Comparison of ENCODE assay signal across 16 cellular contexts in genomic region chr12:130418261-130418660, GRCh38.
DNase-seq lines count a peak whose midpoint lies in the region; ATAC-seq and TF ChIP-seq lines count a peak whose summit lies in the region.
"Had no signal": no experiment of that assay in that cellular context is flagged by ENCODE, and none has a peak within 500 bp of the region (broad histone marks: within the 10 kb centered on the region; RNA-seq: fewer than 3 reads in every experiment).

No MANE protein-coding gene starts in this region.

- H2BK5ac ChIP-seq in IMR-90 (ENCODE audit: low read depth, low read length, poor library complexity, severe bottlenecking), result no peak overlapping the region

- no peak overlapping the region for H2BK120ac ChIP-seq in IMR-90 (ENCODE audit: low read depth, low read length)

- H3K27ac ChIP-seq in IMR-90 (ENCODE audit: insufficient read depth, low read length), result no peak overlapping the region
- H3K27ac ChIP-seq: BLaER1 treated with 17β-estradiol and CSF1 and Interleukin-3, amounts not matched to agents 10 nM and 100 nM; GM23248 had no signal

- H3K4ac ChIP-seq in IMR-90 (ENCODE audit: low read depth, low read length), result no peak overlapping the region

- H3K36me3 ChIP-seq in IMR-90 (ENCODE audit: control insufficient read depth, insufficient read depth, low read length), result no peaks in the 10 kb centered on the region
- H3K36me3 ChIP-seq: BLaER1 treated with 17β-estradiol and CSF1 and Interleukin-3, amounts not matched to agents 10 nM and 100 nM; HAP-1 had no signal

- H3K9me3 ChIP-seq in IMR-90 (ENCODE audit: control insufficient read depth, insufficient read depth, low read length), result peaks cover 25% of the 10 kb centered on the region
- H3K9me3 ChIP-seq: BLaER1 treated with 17β-estradiol and CSF1 and Interleukin-3, amounts not matched to agents 10 nM and 100 nM; HAP-1 had no signal

- H3K18ac ChIP-seq in IMR-90 (ENCODE audit: low read depth, low read length), result no peak overlapping the region

- no peak overlapping the region for H3K27ac Mint-ChIP-seq in type B pancreatic cell
- H3K27ac Mint-ChIP-seq: B cell; CD8-positive, alpha-beta T cell had no signal

- H3K4me3 Mint-ChIP-seq in type B pancreatic cell, result no peak overlapping the region
- H3K4me3 Mint-ChIP-seq: B cell; CD8-positive, alpha-beta T cell had no signal

- H3K4me1 Mint-ChIP-seq in type B pancreatic cell (ENCODE audit: unreplicated experiment), result no peaks in the 10 kb centered on the region
- H3K4me1 Mint-ChIP-seq: B cell had no signal

- intact Hi-C loops in IMR-90 (cut with micrococcal nuclease), result no loop called here

- POLR2A ChIA-PET in IMR-90 (lab: Charles Lee; ENCODE audit: unreplicated experiment), result no interaction called here

- H3K79me1 ChIP-seq in IMR-90 (ENCODE audit: low read depth in 1 of 2, low read length in 2 of 2), result no peaks in the 10 kb centered on the region

- dilution Hi-C loops in IMR-90 (cut with HindIII; ENCODE audit: low sequenced_read_pairs, unreplicated experiment), result no loop called here

- no CpG with 5 or more reads among the region's 4 CpGs for WGBS in IMR-90 (ENCODE audit: extremely low coverage in 2 of 2, insufficient read length in 1 of 2), 2 experiments

- BruUV-seq in IMR-90 (replicated peaks; lab: Mats Ljungman, UMichigan), result no TSS peak

- no peaks in the 10 kb centered on the region for H3K9me1 ChIP-seq in IMR-90 (ENCODE audit: insufficient read depth, low read length)

- H4K8ac ChIP-seq in IMR-90 (ENCODE audit: low read depth in 2 of 2, low read length in 2 of 2), result no peak overlapping the region

- no peak overlapping the region for H3K4me3 ChIP-seq in IMR-90 (ENCODE audit: insufficient read depth, low read depth, low read length)
- H3K4me3 ChIP-seq: BLaER1 treated with 17β-estradiol and CSF1 and Interleukin-3, amounts not matched to agents 10 nM and 100 nM; GM23248; HAP-1 had no signal

- no peak overlapping the region for H3K56ac ChIP-seq in IMR-90 (ENCODE audit: extremely low read depth, insufficient read depth, low read length)

- no peaks in the 10 kb centered on the region for H3K9me3 Mint-ChIP-seq in type B pancreatic cell
- H3K9me3 Mint-ChIP-seq: CD8-positive, alpha-beta T cell had no signal

- H3K4me2 ChIP-seq in IMR-90 (ENCODE audit: low read depth, low read length), result no peak overlapping the region
- H3K4me2 ChIP-seq: BLaER1 treated with 17β-estradiol and CSF1 and Interleukin-3, amounts not matched to agents 10 nM and 100 nM had no signal

- TF ChIP-seq POLR2A in IMR-90 (IDR thresholded peaks at IDR 0.05; ENCODE audit: low read depth, low read length), result no peak

- H4K5ac ChIP-seq in IMR-90 (ENCODE audit: low read depth, low read length), result no peak overlapping the region

- TF ChIP-seq CTCF in IMR-90 (conservative IDR thresholded peaks at IDR 0.05; ENCODE audit: low read depth, low read length), result no peak
- no peak for TF ChIP-seq CTCF in type B pancreatic cell (conservative IDR thresholded peaks at IDR 0.05)

- peak overlapping the region; percentile 5 for H2AFZ ChIP-seq in IMR-90 (replicated peaks; ENCODE audit: low read length, poor library complexity)
- H2AFZ ChIP-seq: GM23248 had no signal

- H2BK15ac ChIP-seq in IMR-90 (ENCODE audit: low read depth, low read length), result no peak overlapping the region

- TF ChIP-seq RAD21 in IMR-90 (IDR thresholded peaks at IDR 0.05; ENCODE audit: low read length), result no peak

- no peaks in the 10 kb centered on the region for H3K27me3 ChIP-seq in IMR-90 (ENCODE audit: control insufficient read depth, insufficient read depth, low read length)
- H3K27me3 ChIP-seq: BLaER1 treated with 17β-estradiol and CSF1 and Interleukin-3, amounts not matched to agents 10 nM and 100 nM had no signal

- no peaks in the 10 kb centered on the region for H3K36me3 Mint-ChIP-seq in type B pancreatic cell
- H3K36me3 Mint-ChIP-seq: CD8-positive, alpha-beta T cell had no signal

- no peak overlapping the region for H3K23ac ChIP-seq in IMR-90 (ENCODE audit: low read depth, low read length)

- H4K20me1 ChIP-seq in IMR-90 (ENCODE audit: insufficient read depth, low read length), result no peaks in the 10 kb centered on the region
- H4K20me1 ChIP-seq: BLaER1 treated with 17β-estradiol and CSF1 and Interleukin-3, amounts not matched to agents 10 nM and 100 nM had no signal

- H3K27me3 Mint-ChIP-seq in type B pancreatic cell, result no peaks in the 10 kb centered on the region
- H3K27me3 Mint-ChIP-seq: B cell had no signal

- no peak overlapping the region for H2BK20ac ChIP-seq in IMR-90 (ENCODE audit: low read depth, low read length)

- in situ Hi-C loops in IMR-90 (cut with MboI; ENCODE audit: low sequenced_read_pairs), result no loop called here

- no peaks in the 10 kb centered on the region for H3K4me1 ChIP-seq in IMR-90 (ENCODE audit: control insufficient read depth, insufficient read depth, low read length)
- H3K4me1 ChIP-seq: BLaER1 treated with 17β-estradiol and CSF1 and Interleukin-3, amounts not matched to agents 10 nM and 100 nM; HAP-1 had no signal

- no peak overlapping the region for H4K91ac ChIP-seq in IMR-90 (ENCODE audit: insufficient read depth, low read depth, low read length)

- DNase-seq in DMS79 (lab: John Stamatoyannopoulos, UW), result peak; percentile 33
- no peak for DNase-seq in IMR-90
- DNase-seq in islet precursor cell, result peak; percentile 42
- peak; percentile 39 for DNase-seq in type B pancreatic cell (ENCODE audit: extremely low spot score, unreplicated experiment)
- no peak for DNase-seq in LoVo (ENCODE audit: low spot score)
- DNase-seq: Calu3, DMS 273 treated with DMSO at 0.1 percent for 48 hours, DMS53, GDM1, GM23248 had no signal

- no peak overlapping the region for H2AK9ac ChIP-seq in IMR-90 (replicated peaks; ENCODE audit: low read depth, low read length, poor library complexity)

- CTCF ChIA-PET in IMR-90 (lab: Yijun Ruan, JAX), result no interaction called here

- H3K9ac ChIP-seq in IMR-90 (ENCODE audit: low read depth, low read length), result no peak overlapping the region
- H3K9ac ChIP-seq: BLaER1 treated with 17β-estradiol and CSF1 and Interleukin-3, amounts not matched to agents 10 nM and 100 nM; GM23248 had no signal

- ATAC-seq in IMR-90 (ENCODE audit: low read depth), result no peak
- ATAC-seq in HG03159 (IDR thresholded peaks at IDR 0.05; ENCODE audit: unreplicated experiment), result no peak
- ATAC-seq in activated CD4-positive, CD25-positive, alpha-beta regulatory T cell treated with anti-CD3 and anti-CD28 coated beads, Interleukin-2, amount 50 U/mL, for 24 hours, result no peak
- ATAC-seq: CD8-positive, alpha-beta T cell had no signal

- H3K14ac ChIP-seq in IMR-90 (replicated peaks; ENCODE audit: low read depth, low read length), result no peak overlapping the region

- no peak overlapping the region for H2AK5ac ChIP-seq in IMR-90 (ENCODE audit: low read depth, low read length)

TF ChIP-seq in IMR-90, 13 proteins besides CTCF, POLR2A, EP300 and RAD21:
- no peak for TF ChIP-seq SMC3 (IDR thresholded peaks at IDR 0.05; ENCODE audit: low read depth, low read length)
- no peak for TF ChIP-seq MAZ (IDR thresholded peaks at IDR 0.05; ENCODE audit: borderline replicate concordance, low read depth, low read length)
- TF ChIP-seq RFX5 (IDR thresholded peaks at IDR 0.05; ENCODE audit: low read depth, low read length), result no peak
- TF ChIP-seq CEBPB (IDR thresholded peaks at IDR 0.05; ENCODE audit: low read depth, low read length), result no peak
- no peak for TF ChIP-seq USF2 (IDR thresholded peaks at IDR 0.05; ENCODE audit: low read depth, low read length)
- no peak for TF ChIP-seq CHD1 (IDR thresholded peaks at IDR 0.05; ENCODE audit: low read depth, low read length)
- no peak for TF ChIP-seq ELK1 (IDR thresholded peaks at IDR 0.05; ENCODE audit: borderline replicate concordance, low read depth, low read length)
- no peak for TF ChIP-seq RCOR1 (IDR thresholded peaks at IDR 0.05; ENCODE audit: insufficient replicate concordance, low read length)
- TF ChIP-seq MXI1 (IDR thresholded peaks at IDR 0.05; ENCODE audit: borderline replicate concordance, low read depth, low read length), result no peak
- no peak for TF ChIP-seq BHLHE40 (IDR thresholded peaks at IDR 0.05; ENCODE audit: low read depth, low read length)
- no peak for TF ChIP-seq FOS (IDR thresholded peaks at IDR 0.05; ENCODE audit: low read depth, low read length)
- no peak for TF ChIP-seq MAFK (IDR thresholded peaks at IDR 0.05; ENCODE audit: low read depth, low read length)
- no peak for TF ChIP-seq NFE2L2 (IDR thresholded peaks at IDR 0.05; ENCODE audit: low read depth, low read length)

Comparison
In these comparisons a context has a peak if more than half of its experiments do, and no peak if none do; other contexts are left out.
1. DNase-seq: peak in DMS79 (single experiment), islet precursor cell (single experiment) and type B pancreatic cell (single experiment); none in IMR-90 (single experiment) and LoVo (single experiment).